Comparison of ENCODE assay signal across 23 cellular contexts in genomic region chr5:149764086-149764485, GRCh38.
"Had no signal": no experiment of that assay in that cellular context is flagged by ENCODE, and none has a peak within 500 bp of the region (broad histone marks: within the 10 kb centered on the region; RNA-seq: fewer than 3 reads in every experiment).

No MANE protein-coding gene starts in this region.

- H2AFZ ChIP-seq: parathyroid adenoma had no signal

- H3K36me3 ChIP-seq: brain microvascular endothelial cell, left lung, thoracic aorta, uterus had no signal

- H3K27me3 ChIP-seq: brain microvascular endothelial cell, esophagus squamous epithelium, left lung, uterus had no signal

- H3K4me3 ChIP-seq: esophagus squamous epithelium, left lung, thoracic aorta, uterus had no signal

- FAIRE-seq: astrocyte had no signal

- ATAC-seq: left lung; naive thymus-derived CD8-positive, alpha-beta T cell; right cardiac atrium; stimulated activated naive CD8-positive, alpha-beta T cell treated with anti-CD3 and anti-CD28 coated beads, Interleukin-15, Interleukin-2, amounts not matched to agents 100 U/mL and 50 U/mL, for 24 hours had no signal

- H3K4me1 ChIP-seq: left lung, uterus had no signal

- H3K9me3 ChIP-seq: esophagus squamous epithelium, uterus had no signal

- H3K9ac ChIP-seq: parathyroid adenoma had no signal

- DNase-seq: activated CD4-positive, alpha-beta T cell treated with anti-CD3 and anti-CD28 coated beads for 48 hours; activated CD4-positive, alpha-beta T cell treated with anti-CD3 and anti-CD28 coated beads, Interleukin-2, amount 50 U/mL, for 48 hours; activated CD8-positive, alpha-beta memory T cell treated with anti-CD3 and anti-CD28 coated beads for 24 hours; activated effector memory CD4-positive, alpha-beta T cell treated with Interleukin-2 at 50 U/mL for 16 hours; activated naive CD4-positive, alpha-beta T cell treated with anti-CD3 and anti-CD28 coated beads for 36 hours; activated naive CD8-positive, alpha-beta T cell treated with anti-CD3 and anti-CD28 coated beads, Interleukin-2, amount 10 ng/mL, durations not matched to agents 7 days and 5 days; amniotic stem cell; brain microvascular endothelial cell; central memory CD4-positive, alpha-beta T cell; esophagus squamous epithelium; foreskin melanocyte; left lung; midbrain; naive thymus-derived CD8-positive, alpha-beta T cell; occipital lobe; right cardiac atrium; stimulated activated naive CD8-positive, alpha-beta T cell treated with anti-CD3 and anti-CD28 coated beads, Interleukin-15, Interleukin-2, amounts not matched to agents 100 U/mL and 50 U/mL, for 24 hours; T-helper 1 cell; trophoblast cell; uterus had no signal

- H3K27ac ChIP-seq: brain microvascular endothelial cell, left lung, parathyroid adenoma, thoracic aorta, uterus had no signal
